ENCODE assay signal across 1 cellular context in genomic region chr2:70248145-70248809, GRCh38.
A peak's percentile ranks its signal among the peaks of the same experiment; 100 is the strongest.
TF ChIP-seq lines count a peak whose summit lies in the region.

A gene with protein sequence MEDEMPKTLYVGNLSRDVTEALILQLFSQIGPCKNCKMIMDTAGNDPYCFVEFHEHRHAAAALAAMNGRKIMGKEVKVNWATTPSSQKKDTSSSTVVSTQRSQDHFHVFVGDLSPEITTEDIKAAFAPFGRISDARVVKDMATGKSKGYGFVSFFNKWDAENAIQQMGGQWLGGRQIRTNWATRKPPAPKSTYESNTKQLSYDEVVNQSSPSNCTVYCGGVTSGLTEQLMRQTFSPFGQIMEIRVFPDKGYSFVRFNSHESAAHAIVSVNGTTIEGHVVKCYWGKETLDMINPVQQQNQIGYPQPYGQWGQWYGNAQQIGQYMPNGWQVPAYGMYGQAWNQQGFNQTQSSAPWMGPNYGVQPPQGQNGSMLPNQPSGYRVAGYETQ (minus strand): TSS chr2:70248628. CDS start chr2:70248430, 198 bp downstream.

TF ChIP-seq in HepG2, 621 proteins besides CTCF, POLR2A, EP300 and RAD21 (continued from another document and continues in another):
- TF ChIP-seq ZNF687 (CRISPR knock-in tag; IDR thresholded peaks at IDR 0.05) (peak; percentile 94), ZNF282 (IDR thresholded peaks at IDR 0.05; ENCODE audit: partially characterized antibody) (no peak), ZNF776 (CRISPR knock-in tag; IDR thresholded peaks at IDR 0.05) (peak; percentile 52; the same call in 1 of the 2 replicates), CC2D1A (CRISPR knock-in tag; IDR thresholded peaks at IDR 0.05) (no peak), ELF3 (CRISPR knock-in tag; IDR thresholded peaks at IDR 0.05) (peak; percentile 14; the same call in 1 of the 2 replicates), SIX4 (CRISPR knock-in tag; IDR thresholded peaks at IDR 0.05) (peak; percentile 30; the same call in 1 of the 2 replicates), ZNF260 (CRISPR knock-in tag; IDR thresholded peaks at IDR 0.05; ENCODE audit: borderline replicate concordance, low read depth) (no peak), ZNF468 (CRISPR knock-in tag; IDR thresholded peaks at IDR 0.05) (0 out of 2 replicates have a peak, but pooled peaks have one; percentile 4), GMEB2 (CRISPR knock-in tag; IDR thresholded peaks at IDR 0.05; ENCODE audit: low read depth) (0 out of 2 replicates have a peak, but pooled peaks have one; percentile 20), NFRKB (IDR thresholded peaks at IDR 0.05) (peak; percentile 94), GFI1 (CRISPR knock-in tag; IDR thresholded peaks at IDR 0.05; ENCODE audit: borderline replicate concordance) (peak; percentile 30; the same call in 1 of the 2 replicates), ZNF441 (CRISPR knock-in tag; IDR thresholded peaks at IDR 0.05; ENCODE audit: borderline replicate concordance) (peak; percentile 49), EHMT2 (IDR thresholded peaks at IDR 0.05; ENCODE audit: borderline replicate concordance, low read depth, low read length) (no peak), ZNF451 (CRISPR knock-in tag; IDR thresholded peaks at IDR 0.05) (no peak; the same call in none of the 2 replicates), ZSCAN9 (CRISPR knock-in tag; IDR thresholded peaks at IDR 0.05; ENCODE audit: borderline replicate concordance) (0 out of 2 replicates have a peak, but pooled peaks have one; percentile 87), PLRG1 (conservative IDR thresholded peaks at IDR 0.05) (no peak), ZBTB8A (CRISPR knock-in tag; IDR thresholded peaks at IDR 0.05; ENCODE audit: borderline replicate concordance, low read depth) (peak; percentile 77; the same call in 1 of the 2 replicates), ARID2 (CRISPR knock-in tag; IDR thresholded peaks at IDR 0.05; ENCODE audit: borderline replicate concordance) (peak; percentile 90), SNRNP70 (IDR thresholded peaks at IDR 0.05; ENCODE audit: low read depth, low read length) (no peak), NCOA2 (CRISPR knock-in tag; IDR thresholded peaks at IDR 0.05) (no peak; the same call in none of the 2 replicates), TOE1 (CRISPR knock-in tag; IDR thresholded peaks at IDR 0.05) (0 out of 2 replicates have a peak, but pooled peaks have one; percentile 19), ZNF143 (CRISPR knock-in tag; IDR thresholded peaks at IDR 0.05) (no peak), ZNF44 (CRISPR knock-in tag; IDR thresholded peaks at IDR 0.05) (no peak), MBD4 (IDR thresholded peaks at IDR 0.05; ENCODE audit: borderline replicate concordance, low read length) (no peak), ZSCAN5A (CRISPR knock-in tag; IDR thresholded peaks at IDR 0.05; ENCODE audit: borderline replicate concordance) (peak; percentile 74; the same call in 1 of the 2 replicates), MEF2D (CRISPR knock-in tag; IDR thresholded peaks at IDR 0.05) (no peak; the same call in 1 of the 2 replicates), POGZ (CRISPR knock-in tag; IDR thresholded peaks at IDR 0.05) (0 out of 2 replicates have a peak, but pooled peaks have one; percentile 41), FOXJ3 (CRISPR knock-in tag; IDR thresholded peaks at IDR 0.05; ENCODE audit: borderline replicate concordance) (no peak), SIX1 (CRISPR knock-in tag; IDR thresholded peaks at IDR 0.05; ENCODE audit: borderline replicate concordance) (no peak), RXRB (CRISPR knock-in tag; IDR thresholded peaks at IDR 0.05; ENCODE audit: borderline replicate concordance) (0 out of 2 replicates have a peak, but pooled peaks have one; percentile 4), ZNF331 (CRISPR knock-in tag; IDR thresholded peaks at IDR 0.05) (peak; percentile 25; the same call in 1 of the 2 replicates), DMAP1 (CRISPR knock-in tag; IDR thresholded peaks at IDR 0.05) (peak; percentile 99), GLMP (CRISPR knock-in tag; IDR thresholded peaks at IDR 0.05; ENCODE audit: borderline replicate concordance) (no peak), NCOA1 (CRISPR knock-in tag; IDR thresholded peaks at IDR 0.05) (no peak; the same call in 1 of the 2 replicates), ZNF788 (CRISPR knock-in tag; IDR thresholded peaks at IDR 0.05; ENCODE audit: borderline replicate concordance) (peak; percentile 65; the same call in 1 of the 2 replicates), SMAD9 (CRISPR knock-in tag; IDR thresholded peaks at IDR 0.05) (0 out of 2 replicates have a peak, but pooled peaks have one; percentile 67), HOXA5 (CRISPR knock-in tag; IDR thresholded peaks at IDR 0.05) (peak; percentile 61; the same call in 1 of the 2 replicates)
- TF ChIP-seq, protein P1, sequence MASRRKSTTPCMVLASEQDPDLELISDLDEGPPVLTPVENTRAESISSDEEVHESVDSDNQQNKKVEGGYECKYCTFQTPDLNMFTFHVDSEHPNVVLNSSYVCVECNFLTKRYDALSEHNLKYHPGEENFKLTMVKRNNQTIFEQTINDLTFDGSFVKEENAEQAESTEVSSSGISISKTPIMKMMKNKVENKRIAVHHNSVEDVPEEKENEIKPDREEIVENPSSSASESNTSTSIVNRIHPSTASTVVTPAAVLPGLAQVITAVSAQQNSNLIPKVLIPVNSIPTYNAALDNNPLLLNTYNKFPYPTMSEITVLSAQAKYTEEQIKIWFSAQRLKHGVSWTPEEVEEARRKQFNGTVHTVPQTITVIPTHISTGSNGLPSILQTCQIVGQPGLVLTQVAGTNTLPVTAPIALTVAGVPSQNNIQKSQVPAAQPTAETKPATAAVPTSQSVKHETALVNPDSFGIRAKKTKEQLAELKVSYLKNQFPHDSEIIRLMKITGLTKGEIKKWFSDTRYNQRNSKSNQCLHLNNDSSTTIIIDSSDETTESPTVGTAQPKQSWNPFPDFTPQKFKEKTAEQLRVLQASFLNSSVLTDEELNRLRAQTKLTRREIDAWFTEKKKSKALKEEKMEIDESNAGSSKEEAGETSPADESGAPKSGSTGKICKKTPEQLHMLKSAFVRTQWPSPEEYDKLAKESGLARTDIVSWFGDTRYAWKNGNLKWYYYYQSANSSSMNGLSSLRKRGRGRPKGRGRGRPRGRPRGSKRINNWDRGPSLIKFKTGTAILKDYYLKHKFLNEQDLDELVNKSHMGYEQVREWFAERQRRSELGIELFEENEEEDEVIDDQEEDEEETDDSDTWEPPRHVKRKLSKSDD (CRISPR knock-in tag; IDR thresholded peaks at IDR 0.05; ENCODE audit: low read depth): peak; percentile 83; the same call in 1 of the 2 replicates
- TF ChIP-seq, protein P2, sequence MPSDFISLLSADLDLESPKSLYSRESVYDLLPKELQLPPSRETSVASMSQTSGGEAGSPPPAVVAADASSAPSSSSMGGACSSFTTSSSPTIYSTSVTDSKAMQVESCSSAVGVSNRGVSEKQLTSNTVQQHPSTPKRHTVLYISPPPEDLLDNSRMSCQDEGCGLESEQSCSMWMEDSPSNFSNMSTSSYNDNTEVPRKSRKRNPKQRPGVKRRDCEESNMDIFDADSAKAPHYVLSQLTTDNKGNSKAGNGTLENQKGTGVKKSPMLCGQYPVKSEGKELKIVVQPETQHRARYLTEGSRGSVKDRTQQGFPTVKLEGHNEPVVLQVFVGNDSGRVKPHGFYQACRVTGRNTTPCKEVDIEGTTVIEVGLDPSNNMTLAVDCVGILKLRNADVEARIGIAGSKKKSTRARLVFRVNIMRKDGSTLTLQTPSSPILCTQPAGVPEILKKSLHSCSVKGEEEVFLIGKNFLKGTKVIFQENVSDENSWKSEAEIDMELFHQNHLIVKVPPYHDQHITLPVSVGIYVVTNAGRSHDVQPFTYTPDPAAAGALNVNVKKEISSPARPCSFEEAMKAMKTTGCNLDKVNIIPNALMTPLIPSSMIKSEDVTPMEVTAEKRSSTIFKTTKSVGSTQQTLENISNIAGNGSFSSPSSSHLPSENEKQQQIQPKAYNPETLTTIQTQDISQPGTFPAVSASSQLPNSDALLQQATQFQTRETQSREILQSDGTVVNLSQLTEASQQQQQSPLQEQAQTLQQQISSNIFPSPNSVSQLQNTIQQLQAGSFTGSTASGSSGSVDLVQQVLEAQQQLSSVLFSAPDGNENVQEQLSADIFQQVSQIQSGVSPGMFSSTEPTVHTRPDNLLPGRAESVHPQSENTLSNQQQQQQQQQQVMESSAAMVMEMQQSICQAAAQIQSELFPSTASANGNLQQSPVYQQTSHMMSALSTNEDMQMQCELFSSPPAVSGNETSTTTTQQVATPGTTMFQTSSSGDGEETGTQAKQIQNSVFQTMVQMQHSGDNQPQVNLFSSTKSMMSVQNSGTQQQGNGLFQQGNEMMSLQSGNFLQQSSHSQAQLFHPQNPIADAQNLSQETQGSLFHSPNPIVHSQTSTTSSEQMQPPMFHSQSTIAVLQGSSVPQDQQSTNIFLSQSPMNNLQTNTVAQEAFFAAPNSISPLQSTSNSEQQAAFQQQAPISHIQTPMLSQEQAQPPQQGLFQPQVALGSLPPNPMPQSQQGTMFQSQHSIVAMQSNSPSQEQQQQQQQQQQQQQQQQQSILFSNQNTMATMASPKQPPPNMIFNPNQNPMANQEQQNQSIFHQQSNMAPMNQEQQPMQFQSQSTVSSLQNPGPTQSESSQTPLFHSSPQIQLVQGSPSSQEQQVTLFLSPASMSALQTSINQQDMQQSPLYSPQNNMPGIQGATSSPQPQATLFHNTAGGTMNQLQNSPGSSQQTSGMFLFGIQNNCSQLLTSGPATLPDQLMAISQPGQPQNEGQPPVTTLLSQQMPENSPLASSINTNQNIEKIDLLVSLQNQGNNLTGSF (CRISPR knock-in tag; IDR thresholded peaks at IDR 0.05): peak; percentile 68; the same call in 1 of the 2 replicates
- TF ChIP-seq, protein P3, sequence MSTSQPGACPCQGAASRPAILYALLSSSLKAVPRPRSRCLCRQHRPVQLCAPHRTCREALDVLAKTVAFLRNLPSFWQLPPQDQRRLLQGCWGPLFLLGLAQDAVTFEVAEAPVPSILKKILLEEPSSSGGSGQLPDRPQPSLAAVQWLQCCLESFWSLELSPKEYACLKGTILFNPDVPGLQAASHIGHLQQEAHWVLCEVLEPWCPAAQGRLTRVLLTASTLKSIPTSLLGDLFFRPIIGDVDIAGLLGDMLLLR (CRISPR knock-in tag; IDR thresholded peaks at IDR 0.05): peak; percentile 89; the same call in 1 of the 2 replicates
- TF ChIP-seq, protein P4, sequence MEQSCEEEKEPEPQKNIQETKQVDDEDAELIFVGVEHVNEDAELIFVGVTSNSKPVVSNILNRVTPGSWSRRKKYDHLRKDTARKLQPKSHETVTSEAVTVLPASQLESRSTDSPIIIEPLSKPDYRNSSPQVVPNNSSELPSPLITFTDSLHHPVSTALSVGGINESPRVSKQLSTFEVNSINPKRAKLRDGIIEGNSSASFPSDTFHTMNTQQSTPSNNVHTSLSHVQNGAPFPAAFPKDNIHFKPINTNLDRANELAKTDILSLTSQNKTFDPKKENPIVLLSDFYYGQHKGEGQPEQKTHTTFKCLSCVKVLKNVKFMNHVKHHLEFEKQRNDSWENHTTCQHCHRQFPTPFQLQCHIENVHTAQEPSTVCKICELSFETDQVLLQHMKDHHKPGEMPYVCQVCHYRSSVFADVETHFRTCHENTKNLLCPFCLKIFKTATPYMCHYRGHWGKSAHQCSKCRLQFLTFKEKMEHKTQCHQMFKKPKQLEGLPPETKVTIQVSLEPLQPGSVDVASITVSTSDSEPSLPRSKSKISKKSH (CRISPR knock-in tag; IDR thresholded peaks at IDR 0.05; ENCODE audit: borderline replicate concordance): peak; percentile 98
